ENCODE assay signal across 19 cellular contexts in genomic region chr1:29094954-29095353, GRCh38.
DNase-seq lines count a peak whose midpoint lies in the region; ATAC-seq and TF ChIP-seq lines count a peak whose summit lies in the region.
"Had no signal": no experiment of that assay in that cellular context is flagged by ENCODE, and none has a peak within 500 bp of the region (broad histone marks: within the 10 kb centered on the region; RNA-seq: fewer than 3 reads in every experiment).

No MANE protein-coding gene starts in this region.

- H3K27ac ChIP-seq in RWPE2 (ENCODE audit: poor library complexity, severe bottlenecking): peak overlapping the region; percentile 19
- H3K27ac ChIP-seq: A549, C4-2B had no signal

- no peak overlapping the region for H3K4me3 ChIP-seq in RWPE2 (ENCODE audit: severe bottlenecking)
- no peak overlapping the region for H3K4me3 ChIP-seq in epithelial cell of esophagus (ENCODE audit: low read length)
- H3K4me3 ChIP-seq: A549, GM12878, GM23338, K562 had no signal

- H3K27me3 ChIP-seq in RWPE2 (ENCODE audit: insufficient read depth, poor library complexity, severe bottlenecking): no peaks in the 10 kb centered on the region

- peak; percentile 64 for ATAC-seq in RWPE2 (ENCODE audit: low read depth)
- no peak for ATAC-seq in HG02763 (IDR thresholded peaks at IDR 0.05; ENCODE audit: unreplicated experiment)
- ATAC-seq: A549, GM12878, GM23338, HCT116, K562 had no signal

- DNase-seq in RWPE2 (ENCODE audit: low spot score) (no peak), epithelial cell of esophagus (ENCODE audit: low read depth) (peak; percentile 45), kidney tubule cell (ENCODE audit: low spot score) (peak; percentile 45), NCI-H2029 (lab: John Stamatoyannopoulos, UW) (no peak), SW480 (ENCODE audit: low spot score) (no peak), islet precursor cell (no peak)
- DNase-seq: AML-193; Calu3; CD4-positive, alpha-beta T cell; DMS79 treated with DMSO at 0.1 percent for 48 hours; HFFc6; IMR-90 had no signal

- H3K9me3 ChIP-seq in RWPE2 (ENCODE audit: severe bottlenecking): no peaks in the 10 kb centered on the region
- H3K9me3 ChIP-seq: A549 had no signal

- H3K36me3 ChIP-seq in RWPE2 (ENCODE audit: low read depth): peaks cover 3% of the 10 kb centered on the region; the same call in 1 of the 2 replicates

- no peak for TF ChIP-seq CTCF in RWPE2 (IDR thresholded peaks at IDR 0.05; ENCODE audit: poor library complexity, severe bottlenecking)
- no peak for TF ChIP-seq CTCF in epithelial cell of esophagus (IDR thresholded peaks at IDR 0.05; ENCODE audit: insufficient read depth, low read depth, low read length, missing control alignments)

- H3K4me1 ChIP-seq in RWPE2 (ENCODE audit: insufficient read depth, poor library complexity, severe bottlenecking): peaks cover 14% of the 10 kb centered on the region
- H3K4me1 ChIP-seq: A549 had no signal

Comparison
In these comparisons a context has a peak if more than half of its experiments do, and no peak if none do; other contexts are left out.
1. DNase-seq: peak in epithelial cell of esophagus (single experiment) and kidney tubule cell (single experiment); none in RWPE2 (single experiment), NCI-H2029 (single experiment), SW480 (single experiment) and islet precursor cell (single experiment).